Comparison of ENCODE assay signal across 8 cellular contexts in genomic region chr14:27528328-27528727, GRCh38.
DNase-seq lines count a peak whose midpoint lies in the region; ATAC-seq and TF ChIP-seq lines count a peak whose summit lies in the region.

No MANE protein-coding gene starts in this region.

- no peak overlapping the region for H3K27ac Mint-ChIP-seq in activated naive CD4-positive, alpha-beta T cell treated with anti-CD3 and anti-CD28 coated beads, Interleukin-2, amount 10 ng/mL, durations not matched to agents 7 days and 5 days

- no peaks in the 10 kb centered on the region for H3K36me3 Mint-ChIP-seq in activated naive CD4-positive, alpha-beta T cell treated with anti-CD3 and anti-CD28 coated beads, Interleukin-2, amount 10 ng/mL, durations not matched to agents 7 days and 5 days

- H3K27me3 ChIP-seq in kidney epithelial cell (ENCODE audit: control insufficient read depth, insufficient read depth, low read length), result no peaks in the 10 kb centered on the region

- no peaks in the 10 kb centered on the region for H3K27me3 Mint-ChIP-seq in activated naive CD4-positive, alpha-beta T cell treated with anti-CD3 and anti-CD28 coated beads, Interleukin-2, amount 10 ng/mL, durations not matched to agents 7 days and 5 days

- DNase-seq in DMS153 treated with DMSO at 0.1 percent for 48 hours (lab: John Stamatoyannopoulos, UW; ENCODE audit: unreplicated experiment) (peak; percentile 76), NCI-H1417 (lab: John Stamatoyannopoulos, UW) (peak; percentile 36 to 83 (median 56)), SKM-1 treated with dmso at 0.1 percent for 144 hours (lab: John Stamatoyannopoulos, UW; ENCODE audit: unreplicated experiment) (peak; percentile 14), kidney epithelial cell (ENCODE audit: low read depth) (no peak), AG08395 (ENCODE audit: low spot score) (no peak), activated T-cell treated with anti-CD3 and anti-CD28 coated beads for 4 hours (no peak)
- no peak for DNase-seq in activated naive CD4-positive, alpha-beta T cell treated with anti-CD3 and anti-CD28 coated beads, Interleukin-2, amount 10 ng/mL, durations not matched to agents 7 days and 5 days

- H3K9me3 Mint-ChIP-seq in activated naive CD4-positive, alpha-beta T cell treated with anti-CD3 and anti-CD28 coated beads, Interleukin-2, amount 10 ng/mL, durations not matched to agents 7 days and 5 days, result peaks cover 12% of the 10 kb centered on the region

- H3K36me3 ChIP-seq in kidney epithelial cell (ENCODE audit: control insufficient read depth, insufficient read depth, low read length), result no peaks in the 10 kb centered on the region

- CTCF ChIA-PET in activated naive CD4-positive, alpha-beta T cell treated with anti-CD3 and anti-CD28 coated beads, Interleukin-2, amount 10 ng/mL, durations not matched to agents 7 days and 5 days (lab: Charles Lee), result no interaction called here

- TF ChIP-seq CTCF in kidney epithelial cell (IDR thresholded peaks at IDR 0.05; ENCODE audit: insufficient read depth, low read length, poor library complexity, severe bottlenecking), result peak; percentile 68

- ATAC-seq in activated CD4-positive, CD25-positive, alpha-beta regulatory T cell treated with anti-CD3 and anti-CD28 coated beads, Interleukin-2, amount 50 U/mL, for 24 hours, result no peak

- no peaks in the 10 kb centered on the region for H3K4me1 Mint-ChIP-seq in activated naive CD4-positive, alpha-beta T cell treated with anti-CD3 and anti-CD28 coated beads, Interleukin-2, amount 10 ng/mL, durations not matched to agents 7 days and 5 days

- H3K4me3 Mint-ChIP-seq in activated naive CD4-positive, alpha-beta T cell treated with anti-CD3 and anti-CD28 coated beads, Interleukin-2, amount 10 ng/mL, durations not matched to agents 7 days and 5 days, result no peak overlapping the region

- no peak overlapping the region for H3K4me3 ChIP-seq in kidney epithelial cell (ENCODE audit: low read depth, low read length)

Comparison
In these comparisons a context has a peak if more than half of its experiments do, and no peak if none do; other contexts are left out.
1. DNase-seq: peak in DMS153 treated with DMSO at 0.1 percent for 48 hours (single experiment), NCI-H1417 (3 of 3) and SKM-1 treated with dmso at 0.1 percent for 144 hours (single experiment); none in kidney epithelial cell (single experiment), AG08395 (single experiment), activated naive CD4-positive, alpha-beta T cell treated with anti-CD3 and anti-CD28 coated beads, Interleukin-2, amount 10 ng/mL, durations not matched to agents 7 days and 5 days (single experiment) and activated T-cell treated with anti-CD3 and anti-CD28 coated beads for 4 hours (single experiment).